ENCODE assay signal across 8 cellular contexts in genomic region chr3:9500108-9501050, GRCh38. TPM values are rescaled to one million over a fixed set of nuclear protein-coding genes. Genes with fewer than 3 reads are reported as not detected.
DNase-seq lines count a peak whose midpoint lies in the region; ATAC-seq and TF ChIP-seq lines count a peak whose summit lies in the region.

No MANE protein-coding gene starts in this region.

- TF ChIP-seq POLR2A in HCT116 (IDR thresholded peaks at IDR 0.05; ENCODE audit: borderline replicate concordance, extremely low read depth, insufficient read depth, insufficient read length) = no peak
- no peak for TF ChIP-seq POLR2A in vagina (IDR thresholded peaks at IDR 0.05)

- peak overlapping the region; percentile 20; the same call in 1 of the 2 replicates for H3K4me2 ChIP-seq in HCT116 (ENCODE audit: low read length)

- no peaks in the 10 kb centered on the region for H3K36me3 ChIP-seq in CD8-positive, alpha-beta memory T cell (ENCODE audit: insufficient read depth, low read length)
- H3K36me3 ChIP-seq in HCT116 (ENCODE audit: control insufficient read depth in 1 of 2, insufficient read depth in 2 of 2, low read length in 2 of 2) (no peaks in the 10 kb centered on the region), heart right ventricle (no peaks in the 10 kb centered on the region), vagina (no peaks in the 10 kb centered on the region)

- no peaks in the 10 kb centered on the region for H3K9me3 ChIP-seq in CD8-positive, alpha-beta memory T cell (ENCODE audit: low read length)
- H3K9me3 ChIP-seq in HCT116 (ENCODE audit: control insufficient read depth in 1 of 2, insufficient read depth in 1 of 2, low read depth in 1 of 2, low read length in 2 of 2) = no peaks in the 10 kb centered on the region
- no peaks in the 10 kb centered on the region for H3K9me3 ChIP-seq in heart right ventricle
- H3K9me3 ChIP-seq in vagina = no peaks in the 10 kb centered on the region

- H3K9me3 Mint-ChIP-seq in CD8-positive, alpha-beta memory T cell = peaks cover 0 to 2% (median 0%) of the 10 kb centered on the region in 5 donors

- peaks cover 25% of the 10 kb centered on the region for H3K27me3 ChIP-seq in CD8-positive, alpha-beta memory T cell (ENCODE audit: insufficient read depth, low read length, poor library complexity, severe bottlenecking)
- H3K27me3 ChIP-seq in HCT116 (ENCODE audit: insufficient read depth, low read length) (no peaks in the 10 kb centered on the region), heart right ventricle (peaks cover 0 to 33% (median 23%) of the 10 kb centered on the region in 7 donors), vagina (no peaks in the 10 kb centered on the region)

- H3K27ac Mint-ChIP-seq in CD8-positive, alpha-beta memory T cell = peak overlapping the region in 2 of 8 donors; percentile 6 to 7

- peaks cover 2 to 13% (median 9%) of the 10 kb centered on the region in 3 donors for H3K4me1 Mint-ChIP-seq in CD8-positive, alpha-beta memory T cell

- H4K20me1 ChIP-seq in HCT116 (ENCODE audit: insufficient read depth) = no peaks in the 10 kb centered on the region

- H2AFZ ChIP-seq in HCT116 (ENCODE audit: low read depth, low read length, poor library complexity, severe bottlenecking) = no peak overlapping the region

- intact Hi-C loops in HCT116 (cut with micrococcal nuclease) (loop anchor here (5.0 to 10.0 kb wide), 4 partner anchors 144 to 447 kb away; partner anchors contain the start of gene MTMR14), heart right ventricle (cut with DNase I) (loop anchor here in 3 of 10 donors (5.0 to 10.0 kb wide), 3 partner anchors 224 to 244 kb away; partner anchors contain the start of genes BRPF1 (in 1 of the 3) and OGG1 (in 1 of the 3)), sciatic nerve (cut with DNase I) (no loop called here), vagina (cut with DNase I) (no loop called here)

- RAD21 ChIA-PET in HCT116 (lab: Charles Lee; ENCODE audit: low non-redundant PET in 1 of 2, low total read pairs in 2 of 2, uncharacterized antibody in 2 of 2, unreplicated experiment in 2 of 2) = interaction anchor here in 1 of 2 experiments (0.9 kb wide), 1 partner anchor 138 kb away, joined by 3 read pairs; the partner anchor contains the start of gene THUMPD3

- no peak overlapping the region for H3K27ac ChIP-seq in CD8-positive, alpha-beta memory T cell (ENCODE audit: low read depth, low read length)
- H3K27ac ChIP-seq in HCT116 (ENCODE audit: low read depth, low read length) = no peak overlapping the region
- no peak overlapping the region for H3K27ac ChIP-seq in heart right ventricle
- no peak overlapping the region for H3K27ac ChIP-seq in vagina

- 12 to 15% methylated on average over 39 of the region's 39 CpGs for WGBS in heart right ventricle, 2 donors

- TF ChIP-seq RAD21 in HCT116 (IDR thresholded peaks at IDR 0.05; ENCODE audit: low read depth) = peak; percentile 63

- no peaks in the 10 kb centered on the region for H3K9me2 ChIP-seq in HCT116 (ENCODE audit: insufficient read depth)

- no TSS peak for BruUV-seq in HCT116 (replicated peaks; lab: Mats Ljungman, UMichigan)

- CTCF ChIA-PET in CD8-positive, alpha-beta memory T cell (lab: Charles Lee) = no interaction called here
- CTCF ChIA-PET in HCT116 (lab: Charles Lee) = interaction anchor here (0.6 to 1.0 kb wide), 6 partner anchors 8 to 742 kb away, joined by 3 to 12 read pairs (median 3); partner anchors contain the start of gene MTMR14

- H3K79me2 ChIP-seq in HCT116 (ENCODE audit: insufficient read depth, low read length) = no peaks in the 10 kb centered on the region

- peak; percentile 81 for ATAC-seq in HCT116
- ATAC-seq in heart right ventricle = peak in 7 of 8 donors; percentile 50 to 83 (median 73)
- ATAC-seq in sciatic nerve = peak; percentile 41
- no peak for ATAC-seq in HG02970 (IDR thresholded peaks at IDR 0.05; ENCODE audit: low FRiP score, unreplicated experiment)

- no peak overlapping the region for H3K4me3 ChIP-seq in CD8-positive, alpha-beta memory T cell (ENCODE audit: low read length)
- H3K4me3 ChIP-seq in HCT116 (replicated peaks in 1 of 2; ENCODE audit: low read depth in 1 of 2, low read length in 2 of 2) = no peak overlapping the region
- peak overlapping the region in 2 of 10 donors; percentile 3 to 10 for H3K4me3 ChIP-seq in heart right ventricle
- H3K4me3 ChIP-seq in vagina = peak overlapping the region in 1 of 2 donors; percentile 10

- POLR2A ChIA-PET in CD8-positive, alpha-beta memory T cell (lab: Charles Lee) = no interaction called here
- POLR2A ChIA-PET in HCT116 (lab: Charles Lee) = no interaction called here

- peak overlapping the region in 1 of 7 donors; percentile 57 for H3K4me3 Mint-ChIP-seq in CD8-positive, alpha-beta memory T cell

- H3K9ac ChIP-seq in HCT116 (ENCODE audit: low read length) = no peak overlapping the region

- H3K27me3 Mint-ChIP-seq in CD8-positive, alpha-beta memory T cell = peaks cover 28 to 31% of the 10 kb centered on the region in 2 donors

- peak; percentile 67 to 98 (median 91) for TF ChIP-seq CTCF in HCT116 (IDR thresholded peaks at IDR 0.05 in 2 of 3, conservative IDR thresholded peaks at IDR 0.05 in 1 of 3; ENCODE audit: borderline replicate concordance in 1 of 3, insufficient read depth in 1 of 3, low read depth in 2 of 3, low read length in 2 of 3)
- TF ChIP-seq CTCF in heart right ventricle (IDR thresholded peaks at IDR 0.05) = peak; percentile 23 to 75 (median 64)
- TF ChIP-seq CTCF in vagina (IDR thresholded peaks at IDR 0.05) = no peak

- peaks cover 10% of the 10 kb centered on the region for H3K4me1 ChIP-seq in CD8-positive, alpha-beta memory T cell (ENCODE audit: insufficient read depth, low read length)
- H3K4me1 ChIP-seq in HCT116 (ENCODE audit: control insufficient read depth in 1 of 2, insufficient read depth in 2 of 2, low read length in 2 of 2) = peaks cover 30 to 44% of the 10 kb centered on the region in 2 experiments
- peaks cover 0 to 14% (median 10%) of the 10 kb centered on the region in 9 donors for H3K4me1 ChIP-seq in heart right ventricle
- H3K4me1 ChIP-seq in vagina = peaks cover 9% of the 10 kb centered on the region

- no peaks in the 10 kb centered on the region for H3K36me3 Mint-ChIP-seq in CD8-positive, alpha-beta memory T cell

- DNase-seq in CD8-positive, alpha-beta memory T cell = peak; percentile 37 to 64 (median 46)
- peak; percentile 48 for DNase-seq in HCT116 (ENCODE audit: low read depth, low spot score)
- DNase-seq in RPMI7951 (ENCODE audit: low read depth) = peak; percentile 55
- peak; percentile 9 to 53 (median 38) for DNase-seq in activated naive CD4-positive, alpha-beta T cell (lab: John Stamatoyannopoulos, UW)
- peak; percentile 24 to 57 for DNase-seq in heart right ventricle
- DNase-seq in sciatic nerve (ENCODE audit: low spot score) = peak; percentile 68
- DNase-seq in vagina (ENCODE audit: extremely low spot score in 2 of 2) = no peak

TF ChIP-seq in HCT116, 20 proteins besides CTCF, POLR2A, EP300 and RAD21:
- TF ChIP-seq, protein P1, sequence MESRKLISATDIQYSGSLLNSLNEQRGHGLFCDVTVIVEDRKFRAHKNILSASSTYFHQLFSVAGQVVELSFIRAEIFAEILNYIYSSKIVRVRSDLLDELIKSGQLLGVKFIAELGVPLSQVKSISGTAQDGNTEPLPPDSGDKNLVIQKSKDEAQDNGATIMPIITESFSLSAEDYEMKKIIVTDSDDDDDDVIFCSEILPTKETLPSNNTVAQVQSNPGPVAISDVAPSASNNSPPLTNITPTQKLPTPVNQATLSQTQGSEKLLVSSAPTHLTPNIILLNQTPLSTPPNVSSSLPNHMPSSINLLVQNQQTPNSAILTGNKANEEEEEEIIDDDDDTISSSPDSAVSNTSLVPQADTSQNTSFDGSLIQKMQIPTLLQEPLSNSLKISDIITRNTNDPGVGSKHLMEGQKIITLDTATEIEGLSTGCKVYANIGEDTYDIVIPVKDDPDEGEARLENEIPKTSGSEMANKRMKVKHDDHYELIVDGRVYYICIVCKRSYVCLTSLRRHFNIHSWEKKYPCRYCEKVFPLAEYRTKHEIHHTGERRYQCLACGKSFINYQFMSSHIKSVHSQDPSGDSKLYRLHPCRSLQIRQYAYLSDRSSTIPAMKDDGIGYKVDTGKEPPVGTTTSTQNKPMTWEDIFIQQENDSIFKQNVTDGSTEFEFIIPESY (IDR thresholded peaks at IDR 0.05; ENCODE audit: extremely low read depth, insufficient replicate concordance, low read length) = no peak
- TF ChIP-seq, protein P2, sequence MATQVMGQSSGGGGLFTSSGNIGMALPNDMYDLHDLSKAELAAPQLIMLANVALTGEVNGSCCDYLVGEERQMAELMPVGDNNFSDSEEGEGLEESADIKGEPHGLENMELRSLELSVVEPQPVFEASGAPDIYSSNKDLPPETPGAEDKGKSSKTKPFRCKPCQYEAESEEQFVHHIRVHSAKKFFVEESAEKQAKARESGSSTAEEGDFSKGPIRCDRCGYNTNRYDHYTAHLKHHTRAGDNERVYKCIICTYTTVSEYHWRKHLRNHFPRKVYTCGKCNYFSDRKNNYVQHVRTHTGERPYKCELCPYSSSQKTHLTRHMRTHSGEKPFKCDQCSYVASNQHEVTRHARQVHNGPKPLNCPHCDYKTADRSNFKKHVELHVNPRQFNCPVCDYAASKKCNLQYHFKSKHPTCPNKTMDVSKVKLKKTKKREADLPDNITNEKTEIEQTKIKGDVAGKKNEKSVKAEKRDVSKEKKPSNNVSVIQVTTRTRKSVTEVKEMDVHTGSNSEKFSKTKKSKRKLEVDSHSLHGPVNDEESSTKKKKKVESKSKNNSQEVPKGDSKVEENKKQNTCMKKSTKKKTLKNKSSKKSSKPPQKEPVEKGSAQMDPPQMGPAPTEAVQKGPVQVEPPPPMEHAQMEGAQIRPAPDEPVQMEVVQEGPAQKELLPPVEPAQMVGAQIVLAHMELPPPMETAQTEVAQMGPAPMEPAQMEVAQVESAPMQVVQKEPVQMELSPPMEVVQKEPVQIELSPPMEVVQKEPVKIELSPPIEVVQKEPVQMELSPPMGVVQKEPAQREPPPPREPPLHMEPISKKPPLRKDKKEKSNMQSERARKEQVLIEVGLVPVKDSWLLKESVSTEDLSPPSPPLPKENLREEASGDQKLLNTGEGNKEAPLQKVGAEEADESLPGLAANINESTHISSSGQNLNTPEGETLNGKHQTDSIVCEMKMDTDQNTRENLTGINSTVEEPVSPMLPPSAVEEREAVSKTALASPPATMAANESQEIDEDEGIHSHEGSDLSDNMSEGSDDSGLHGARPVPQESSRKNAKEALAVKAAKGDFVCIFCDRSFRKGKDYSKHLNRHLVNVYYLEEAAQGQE (IDR thresholded peaks at IDR 0.05; ENCODE audit: low read depth) = peak; percentile 57
- no peak for TF ChIP-seq EZH2 (IDR thresholded peaks at IDR 0.05)
TF ChIP-seq in HCT116: peak in this region for 1.

RNA-seq across cellular contexts. Expression of gene LHFPL4, which starts 53.2 kb away (rescaled TPM):
- total RNA-seq in CD8-positive, alpha-beta memory T cell = not detected
- 0.05 TPM for polyA plus RNA-seq in CD8-positive, alpha-beta memory T cell
- total RNA-seq in HCT116 (2021; ENCODE audit: unreplicated experiment) = not detected
- polyA plus RNA-seq in HCT116 (2012) = 0.01 and 0.04 TPM in 2 replicates
- total RNA-seq in RPMI7951 (2014; rRNA removed; shearing (Covaris generic)) = not detected in 2 replicates
- total RNA-seq in heart right ventricle = not detected
- not detected for polyA plus RNA-seq in heart right ventricle
- total RNA-seq in sciatic nerve = not detected
- total RNA-seq in vagina = not detected

Comparison
In these comparisons a context has a peak if more than half of its experiments do, and no peak if none do; other contexts are left out.
1. DNase-seq: peak in CD8-positive, alpha-beta memory T cell (5 of 5), HCT116 (single experiment), RPMI7951 (single experiment), activated naive CD4-positive, alpha-beta T cell (4 of 4), heart right ventricle (2 of 2) and sciatic nerve (single experiment); none in vagina (0 of 2).
2. CTCF ChIP-seq: peak in HCT116 (3 of 3) and heart right ventricle (9 of 9); none in vagina (0 of 3).